In genomic region chr7:141754939-141755338, GRCh38 we compare ENCODE assay signal across 1 cellular context.
TF ChIP-seq lines count a peak whose summit lies in the region.

No MANE protein-coding gene starts in this region.

TF ChIP-seq in GM23338, 12 proteins besides CTCF, POLR2A, EP300 and RAD21 (continued from another document):
- TF ChIP-seq ZNF462 (CRISPR knock-in tag; IDR thresholded peaks at IDR 0.05) (no peak), NANOG (IDR thresholded peaks at IDR 0.05; ENCODE audit: borderline replicate concordance) (no peak), CREB1 (CRISPR knock-in tag; IDR thresholded peaks at IDR 0.05; ENCODE audit: low read depth) (no peak), EZH2phosphoT487 (IDR thresholded peaks at IDR 0.05; ENCODE audit: unreplicated experiment) (no peak), POLR2AphosphoS5 (IDR thresholded peaks at IDR 0.05; ENCODE audit: low read depth) (no peak)
